ENCODE assay signal across 8 cellular contexts in genomic region chr10:92592761-92593552, GRCh38. TPM values are rescaled to one million over a fixed set of nuclear protein-coding genes. Genes with fewer than 3 reads are reported as not detected.
A peak's percentile ranks its signal among the peaks of the same experiment; 100 is the strongest.
DNase-seq lines count a peak whose midpoint lies in the region; ATAC-seq lines count a peak whose summit lies in the region.

KIF11 (plus strand) TSS chr10:92593130; CDS start chr10:92593376, 246 bp downstream.

- intact Hi-C loops in activated T-helper 1 cell treated with anti-CD3 and anti-CD28 coated beads, Interleukin-12 subunit alpha, Interleukin-12 subunit beta, Interleukin-2, Interleukin-4 antibody, amounts not matched to agents 30 ng/mL and 10 ng/mL and 1 ng/mL, durations not matched to agents 14 hours and 24 hours and 36 hours (cut with micrococcal nuclease) = loop anchor here (1.0 to 10.0 kb wide), 10 partner anchors 34 to 1368 kb away; partner anchors contain the start of genes BTAF1, EXOC6, FGFBP3 and FRA10AC1

- ATAC-seq in GM21825 (IDR thresholded peaks at IDR 0.05; ENCODE audit: unreplicated experiment) (peak; percentile 66), naive B cell (ENCODE audit: low read depth in 2 of 2) (peak; percentile 79 to 80)
- peak; percentile 95 for ATAC-seq in stimulated activated memory B cell treated with anti-CD40 and anti-IgM and Interleukin-4, amounts not matched to agents 10 μg/mL and 1 μg/mL and 100 μg/mL, for 72 hours

- no peaks in the 10 kb centered on the region for H3K27me3 Mint-ChIP-seq in activated T-helper 1 cell treated with anti-CD3 and anti-CD28 coated beads, Interleukin-12 subunit alpha, Interleukin-12 subunit beta, Interleukin-2, Interleukin-4 antibody, amounts not matched to agents 30 ng/mL and 10 ng/mL and 1 ng/mL, durations not matched to agents 14 hours and 24 hours and 36 hours (ENCODE audit: insufficient read depth)
- H3K27me3 Mint-ChIP-seq in naive B cell = no peaks in the 10 kb centered on the region
- no peaks in the 10 kb centered on the region for H3K27me3 Mint-ChIP-seq in stimulated activated memory B cell treated with anti-CD40 and anti-IgM and Interleukin-4, amounts not matched to agents 10 μg/mL and 1 μg/mL and 100 μg/mL, for 72 hours

- peak within 1 kb of the TSS; percentile 96 for H3K4me3 Mint-ChIP-seq in activated T-helper 1 cell treated with anti-CD3 and anti-CD28 coated beads, Interleukin-12 subunit alpha, Interleukin-12 subunit beta, Interleukin-2, Interleukin-4 antibody, amounts not matched to agents 30 ng/mL and 10 ng/mL and 1 ng/mL, durations not matched to agents 14 hours and 24 hours and 36 hours
- peak within 1 kb of the TSS; percentile 94 to 100 (median 98) for H3K4me3 Mint-ChIP-seq in naive B cell
- H3K4me3 Mint-ChIP-seq in stimulated activated memory B cell treated with anti-CD40 and anti-IgM and Interleukin-4, amounts not matched to agents 10 μg/mL and 1 μg/mL and 100 μg/mL, for 72 hours = peak within 1 kb of the TSS; percentile 97

- H3K27ac Mint-ChIP-seq in activated T-helper 1 cell treated with anti-CD3 and anti-CD28 coated beads, Interleukin-12 subunit alpha, Interleukin-12 subunit beta, Interleukin-2, Interleukin-4 antibody, amounts not matched to agents 30 ng/mL and 10 ng/mL and 1 ng/mL, durations not matched to agents 14 hours and 24 hours and 36 hours = peak within 1 kb of the TSS; percentile 97
- peak within 1 kb of the TSS; percentile 97 to 100 (median 99) for H3K27ac Mint-ChIP-seq in naive B cell
- peak within 1 kb of the TSS; percentile 99 for H3K27ac Mint-ChIP-seq in stimulated activated memory B cell treated with anti-CD40 and anti-IgM and Interleukin-4, amounts not matched to agents 10 μg/mL and 1 μg/mL and 100 μg/mL, for 72 hours

- peaks cover 10% of the 10 kb centered on the region for H3K36me3 Mint-ChIP-seq in activated T-helper 1 cell treated with anti-CD3 and anti-CD28 coated beads, Interleukin-12 subunit alpha, Interleukin-12 subunit beta, Interleukin-2, Interleukin-4 antibody, amounts not matched to agents 30 ng/mL and 10 ng/mL and 1 ng/mL, durations not matched to agents 14 hours and 24 hours and 36 hours (ENCODE audit: low read depth)
- H3K36me3 Mint-ChIP-seq in naive B cell = no peaks in the 10 kb centered on the region
- H3K36me3 Mint-ChIP-seq in stimulated activated memory B cell treated with anti-CD40 and anti-IgM and Interleukin-4, amounts not matched to agents 10 μg/mL and 1 μg/mL and 100 μg/mL, for 72 hours = no peaks in the 10 kb centered on the region

- H3K9me3 Mint-ChIP-seq in activated T-helper 1 cell treated with anti-CD3 and anti-CD28 coated beads, Interleukin-12 subunit alpha, Interleukin-12 subunit beta, Interleukin-2, Interleukin-4 antibody, amounts not matched to agents 30 ng/mL and 10 ng/mL and 1 ng/mL, durations not matched to agents 14 hours and 24 hours and 36 hours = no peaks in the 10 kb centered on the region
- H3K9me3 Mint-ChIP-seq in naive B cell = peaks cover 0 to 4% (median 0%) of the 10 kb centered on the region in 7 donors
- H3K9me3 Mint-ChIP-seq in stimulated activated memory B cell treated with anti-CD40 and anti-IgM and Interleukin-4, amounts not matched to agents 10 μg/mL and 1 μg/mL and 100 μg/mL, for 72 hours = no peaks in the 10 kb centered on the region

- DNase-seq in DMS79 treated with DMSO at 0.1 percent for 48 hours (lab: John Stamatoyannopoulos, UW) = peak; percentile 72
- DNase-seq in Kasumi-1 (lab: John Stamatoyannopoulos, UW) = peak; percentile 99 to 100
- peak; percentile 96 for DNase-seq in RPMI7951 (ENCODE audit: low read depth)
- peak; percentile 95 for DNase-seq in activated T-helper 1 cell treated with anti-CD3 and anti-CD28 coated beads, Interleukin-12 subunit alpha, Interleukin-12 subunit beta, Interleukin-2, Interleukin-4 antibody, amounts not matched to agents 30 ng/mL and 10 ng/mL and 1 ng/mL, durations not matched to agents 14 hours and 24 hours and 36 hours (ENCODE audit: low spot score)
- peak; percentile 94 for DNase-seq in fibroblast of gingiva (ENCODE audit: low read depth)
- DNase-seq in naive B cell = peak; percentile 94

- peaks cover 57% of the 10 kb centered on the region for H3K4me1 Mint-ChIP-seq in activated T-helper 1 cell treated with anti-CD3 and anti-CD28 coated beads, Interleukin-12 subunit alpha, Interleukin-12 subunit beta, Interleukin-2, Interleukin-4 antibody, amounts not matched to agents 30 ng/mL and 10 ng/mL and 1 ng/mL, durations not matched to agents 14 hours and 24 hours and 36 hours (ENCODE audit: low read depth)
- peaks cover 26 to 37% (median 27%) of the 10 kb centered on the region in 3 donors for H3K4me1 Mint-ChIP-seq in naive B cell
- peaks cover 42% of the 10 kb centered on the region for H3K4me1 Mint-ChIP-seq in stimulated activated memory B cell treated with anti-CD40 and anti-IgM and Interleukin-4, amounts not matched to agents 10 μg/mL and 1 μg/mL and 100 μg/mL, for 72 hours

RNA-seq across cellular contexts. Expression of gene KIF11, which starts in this region (rescaled TPM):
- total RNA-seq in RPMI7951 (2014; rRNA removed; shearing (Covaris generic)) = 58.1 and 66.2 TPM in 2 replicates
- total RNA-seq in activated T-helper 1 cell treated with anti-CD3 and anti-CD28 coated beads, Interleukin-12 subunit alpha, Interleukin-12 subunit beta, Interleukin-2, Interleukin-4 antibody, amounts not matched to agents 30 ng/mL and 10 ng/mL and 1 ng/mL, durations not matched to agents 14 hours and 24 hours and 36 hours = 37.3 and 38.7 TPM in 2 replicates
- polyA plus RNA-seq in naive B cell (ENCODE audit: low read depth in 6 of 6) = 1 to 10 TPM in 1 of 6 donors, under 1 TPM in 4, not detected in 1; 0.41 to 1.1 (median 0.60) TPM

Comparison
In these comparisons a context has a peak if more than half of its experiments do, and no peak if none do; other contexts are left out.
1. Peak in every context shown above with its lines: DNase-seq and ATAC-seq.